28 cellular contexts compared by ENCODE assay signal in the genomic region with DNA sequence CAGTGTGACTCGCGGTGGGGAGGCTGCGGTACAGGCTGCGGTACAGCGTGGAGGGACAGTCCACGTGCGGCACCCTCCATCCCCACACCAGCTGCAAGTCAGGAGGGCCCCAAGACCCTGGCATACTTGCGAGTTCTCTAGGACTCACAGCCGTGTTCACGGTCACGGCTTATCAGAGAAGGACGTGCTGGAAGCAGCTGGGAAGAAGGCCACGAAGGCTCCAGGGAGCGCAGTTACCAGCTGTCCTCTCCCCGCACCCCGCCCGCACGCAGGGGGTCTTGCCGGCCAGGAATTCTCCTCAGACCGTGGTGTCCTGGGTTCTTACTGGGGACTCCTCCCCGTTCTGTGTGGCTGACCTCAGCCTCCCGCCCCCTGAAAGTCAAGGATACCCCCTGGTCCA. TPM values are rescaled to one million over a fixed set of nuclear protein-coding genes. Genes with fewer than 3 reads are reported as not detected.
"Had no signal": no experiment of that assay in that cellular context is flagged by ENCODE, and none has a peak within 500 bp of the region (broad histone marks: within the 10 kb centered on the region; RNA-seq: fewer than 3 reads in every experiment).

No MANE protein-coding gene starts in this region.

- H3K4me3 ChIP-seq: coronary artery, esophagus squamous epithelium, gastrocnemius medialis, prostate gland, stomach, suprapubic skin, uterus had no signal

- ATAC-seq: activated CD4-positive, alpha-beta T cell treated with anti-CD3 and anti-CD28 coated beads for 36 hours; activated T-helper 17 cell treated with anti-CD3 and anti-CD28 coated beads, Interleukin-2, amount 50 U/mL, for 72 hours; gastrocnemius medialis; left ventricle myocardium superior; natural killer cell had no signal

- H3K36me3 ChIP-seq: prostate gland, uterus had no signal

- H3K4me1 ChIP-seq: uterus had no signal

- DNase-seq: activated B cell treated with CpG ODN at 0.5 μM for 24 hours; activated CD4-positive, alpha-beta T cell treated with anti-CD3 and anti-CD28 coated beads for 36 hours; activated CD4-positive, alpha-beta T cell treated with anti-CD3 and anti-CD28 coated beads, Interleukin-2, amount 50 U/mL, for 4 hours; activated CD8-positive, alpha-beta memory T cell treated with anti-CD3 and anti-CD28 coated beads for 24 hours; activated CD8-positive, alpha-beta memory T cell treated with anti-CD3 and anti-CD28 coated beads, Interleukin-2, amount 50 U/mL, for 4 hours; activated T-cell treated with anti-CD3 and anti-CD28 coated beads, Interleukin-2, amount 50 U/mL, for 24 hours; esophagus squamous epithelium; gastrocnemius medialis; head of caudate nucleus; left ventricle myocardium superior; mammary epithelial cell; natural killer cell; stimulated activated CD4-positive, alpha-beta T cell treated with anti-CD3 and anti-CD28 coated beads, Interleukin-4, amount 100 ng/mL, for 24 hours; stomach; T1000; trophoblast cell; uterus had no signal

- FAIRE-seq: bronchial epithelial cell, islet of Langerhans had no signal

- H3K27me3 ChIP-seq: esophagus squamous epithelium, gastrocnemius medialis, stomach, suprapubic skin, uterus had no signal

- H3K27ac ChIP-seq: coronary artery, esophagus squamous epithelium, gastrocnemius medialis, prostate gland, stomach, suprapubic skin, uterus had no signal

- H3K9me3 ChIP-seq: esophagus squamous epithelium, gastrocnemius medialis, prostate gland, stomach, suprapubic skin, uterus had no signal

RNA-seq across cellular contexts. Expression of a gene that starts 28.5 kb away (rescaled TPM):
- total RNA-seq: activated B cell treated with CpG ODN at 0.5 μM for 24 hours; activated CD4-positive, alpha-beta T cell treated with anti-CD3 and anti-CD28 coated beads for 36 hours; activated naive CD4-positive, alpha-beta T cell treated with anti-CD3 and anti-CD28 coated beads, Interleukin-2, amount 50 U/mL, for 72 hours; activated T-helper 17 cell treated with anti-CD3 and anti-CD28 coated beads, Interleukin-2, amount 50 U/mL, for 72 hours; bronchial epithelial cell; esophagus squamous epithelium; gastrocnemius medialis; left ventricle myocardium superior; mammary epithelial cell; mesothelial cell of epicardium; natural killer cell; osteocyte; prostate gland; stomach; suprapubic skin; T-helper 1 cell treated with Interleukin-12 subunit alpha and Interleukin-12 subunit beta and Interleukin-4 antibody, amounts not matched to agents 30 ng/mL and 1 ng/mL, for 36 hours; uterus had no signal
- polyA plus RNA-seq: adipose tissue, mammary epithelial cell, stomach had no signal

RNA-seq across cellular contexts. Expression of a gene that starts 50.3 kb away (rescaled TPM):
- total RNA-seq: activated B cell treated with CpG ODN at 0.5 μM for 24 hours; activated CD4-positive, alpha-beta T cell treated with anti-CD3 and anti-CD28 coated beads for 36 hours; activated naive CD4-positive, alpha-beta T cell treated with anti-CD3 and anti-CD28 coated beads, Interleukin-2, amount 50 U/mL, for 72 hours; bronchial epithelial cell; esophagus squamous epithelium; gastrocnemius medialis; left ventricle myocardium superior; mammary epithelial cell; natural killer cell; osteocyte; stomach; suprapubic skin; T-helper 1 cell treated with Interleukin-12 subunit alpha and Interleukin-12 subunit beta and Interleukin-4 antibody, amounts not matched to agents 30 ng/mL and 1 ng/mL, for 36 hours; uterus had no signal
- polyA plus RNA-seq: mammary epithelial cell, stomach had no signal

RNA-seq across cellular contexts. Expression of a gene that starts 54.8 kb away (rescaled TPM):
- total RNA-seq: activated B cell treated with CpG ODN at 0.5 μM for 24 hours; activated CD4-positive, alpha-beta T cell treated with anti-CD3 and anti-CD28 coated beads for 36 hours; activated naive CD4-positive, alpha-beta T cell treated with anti-CD3 and anti-CD28 coated beads, Interleukin-2, amount 50 U/mL, for 72 hours; activated T-helper 17 cell treated with anti-CD3 and anti-CD28 coated beads, Interleukin-2, amount 50 U/mL, for 72 hours; bronchial epithelial cell; esophagus squamous epithelium; gastrocnemius medialis; left ventricle myocardium superior; mammary epithelial cell; mesothelial cell of epicardium; natural killer cell; osteocyte; prostate gland; stomach; suprapubic skin; T-helper 1 cell treated with Interleukin-12 subunit alpha and Interleukin-12 subunit beta and Interleukin-4 antibody, amounts not matched to agents 30 ng/mL and 1 ng/mL, for 36 hours; uterus had no signal
- polyA plus RNA-seq: adipose tissue, mammary epithelial cell, stomach had no signal
